ENCODE assay signal across 1 cellular context in genomic region chr17:45030733-45031132, GRCh38.
TF ChIP-seq lines count a peak whose summit lies in the region.

No MANE protein-coding gene starts in this region.

TF ChIP-seq in GM12878, 131 proteins besides CTCF, POLR2A, EP300 and RAD21 (continued from another document):
- TF ChIP-seq ZBTB11 (CRISPR knock-in tag; IDR thresholded peaks at IDR 0.05), result no peak
